In genomic region chr12:54285150-54286041, GRCh38 we compare ENCODE assay signal across 10 cellular contexts. TPM values are rescaled to one million over a fixed set of nuclear protein-coding genes. Genes with fewer than 3 reads are reported as not detected.
DNase-seq lines count a peak whose midpoint lies in the region; TF ChIP-seq lines count a peak whose summit lies in the region.
"Had no signal": no experiment of that assay in that cellular context is flagged by ENCODE, and none has a peak within 500 bp of the region (broad histone marks: within the 10 kb centered on the region; RNA-seq: fewer than 3 reads in every experiment).

No MANE protein-coding gene starts in this region.

- DNase-seq in T-helper 1 cell (no peak), PC-9 (no peak), esophagus muscularis mucosa (ENCODE audit: extremely low spot score) (no peak), smooth muscle cell (lab: John Stamatoyannopoulos, UW; ENCODE audit: unreplicated experiment) (no peak), NCI-H1417 (lab: John Stamatoyannopoulos, UW) (no peak), DMS114 treated with DMSO at 0.1 percent for 48 hours (lab: John Stamatoyannopoulos, UW; ENCODE audit: unreplicated experiment) (no peak), EL (no peak)
- DNase-seq: stimulated activated CD4-positive, alpha-beta T cell treated with anti-CD3 and anti-CD28 coated beads, Interleukin-12 subunit alpha, Interleukin-12 subunit beta, amount 100 ng/mL, for 4 hours had no signal

- no peak for TF ChIP-seq POLR2A in esophagus muscularis mucosa (IDR thresholded peaks at IDR 0.05; ENCODE audit: low read depth)

- H3K4me3 ChIP-seq in PC-9 (peak overlapping the region; percentile 10; the same call in 1 of the 2 replicates), esophagus muscularis mucosa (no peak overlapping the region), smooth muscle cell (peak overlapping the region; percentile 19)

- no peaks in the 10 kb centered on the region for H3K9me2 ChIP-seq in PC-9 (ENCODE audit: insufficient read depth)

- peaks cover 51% of the 10 kb centered on the region for H3K4me1 Mint-ChIP-seq in T-helper 1 cell treated with Interleukin-12 subunit alpha and Interleukin-12 subunit beta and Interleukin-4 antibody, amounts not matched to agents 30 μg/mL and 1 μg/mL, for 36 hours (ENCODE audit: low read depth)

- H3K4me2 ChIP-seq in PC-9 (peak overlapping the region; percentile 41), smooth muscle cell (peak overlapping the region; percentile 40)

- no peaks in the 10 kb centered on the region for H3K27me3 Mint-ChIP-seq in T-helper 1 cell treated with Interleukin-12 subunit alpha and Interleukin-12 subunit beta and Interleukin-4 antibody, amounts not matched to agents 30 μg/mL and 1 μg/mL, for 36 hours (ENCODE audit: low read depth)

- peaks cover 48% of the 10 kb centered on the region for H3K79me2 ChIP-seq in PC-9 (ENCODE audit: low read depth)
- peaks cover 38% of the 10 kb centered on the region for H3K79me2 ChIP-seq in smooth muscle cell (ENCODE audit: low read depth)

- POLR2A ChIA-PET in PC-9 (lab: Charles Lee; ENCODE audit: unreplicated experiment) = no interaction called here

- no peak overlapping the region for H3K9ac ChIP-seq in smooth muscle cell (ENCODE audit: low read depth)

- H3K27me3 ChIP-seq in PC-9 (ENCODE audit: insufficient read depth, low read depth) = no peaks in the 10 kb centered on the region
- no peaks in the 10 kb centered on the region for H3K27me3 ChIP-seq in esophagus muscularis mucosa
- H3K27me3 ChIP-seq in smooth muscle cell (ENCODE audit: low read depth) = no peaks in the 10 kb centered on the region

- TF ChIP-seq CTCF in PC-9 (conservative IDR thresholded peaks at IDR 0.05) = peak; percentile 65
- TF ChIP-seq CTCF in esophagus muscularis mucosa (IDR thresholded peaks at IDR 0.05) = peak in 2 of 3 experiments; percentile 6 to 21
- TF ChIP-seq CTCF in smooth muscle cell (IDR thresholded peaks at IDR 0.05; ENCODE audit: borderline replicate concordance, insufficient read depth, poor library complexity, severe bottlenecking) = peak; percentile 30

- H3K9me3 ChIP-seq in PC-9 (ENCODE audit: insufficient read depth, low read depth) = no peaks in the 10 kb centered on the region
- no peaks in the 10 kb centered on the region for H3K9me3 ChIP-seq in esophagus muscularis mucosa
- H3K9me3 ChIP-seq in smooth muscle cell (replicated peaks; ENCODE audit: low read depth) = no peaks in the 10 kb centered on the region

- CTCF ChIA-PET in PC-9 (lab: Charles Lee) = interaction anchor here (1.5 kb wide), 1 partner anchor 39 kb away, joined by 5 read pairs; no protein-coding TSS in a partner anchor

- peak overlapping the region; percentile 20 for H3K27ac Mint-ChIP-seq in T-helper 1 cell treated with Interleukin-12 subunit alpha and Interleukin-12 subunit beta and Interleukin-4 antibody, amounts not matched to agents 30 μg/mL and 1 μg/mL, for 36 hours

- peaks cover 34% of the 10 kb centered on the region for H3K4me1 ChIP-seq in PC-9 (replicated peaks; ENCODE audit: insufficient read depth)
- peaks cover 50 to 58% (median 57%) of the 10 kb centered on the region in 4 donors for H3K4me1 ChIP-seq in esophagus muscularis mucosa
- peaks cover 23% of the 10 kb centered on the region for H3K4me1 ChIP-seq in smooth muscle cell (ENCODE audit: low read depth)

- H3K36me3 ChIP-seq in PC-9 (ENCODE audit: low read depth) (peaks cover 65% of the 10 kb centered on the region), esophagus muscularis mucosa (peaks cover 46 to 79% (median 72%) of the 10 kb centered on the region in 4 donors), smooth muscle cell (ENCODE audit: low read depth) (peaks cover 21% of the 10 kb centered on the region)

- H3K9me3 Mint-ChIP-seq in T-helper 1 cell treated with Interleukin-12 subunit alpha and Interleukin-12 subunit beta and Interleukin-4 antibody, amounts not matched to agents 30 μg/mL and 1 μg/mL, for 36 hours = no peaks in the 10 kb centered on the region

- H2AFZ ChIP-seq in PC-9 = no peak overlapping the region
- H2AFZ ChIP-seq in smooth muscle cell (ENCODE audit: low read depth) = no peak overlapping the region

- intact Hi-C loops in PC-9 (cut with micrococcal nuclease; ENCODE audit: unreplicated experiment) (no loop called here), esophagus muscularis mucosa (cut with DNase I) (loop anchor here (5.0 kb wide), 1 partner anchor 37 kb away; no protein-coding TSS in a partner anchor)

- H3K36me3 Mint-ChIP-seq in T-helper 1 cell treated with Interleukin-12 subunit alpha and Interleukin-12 subunit beta and Interleukin-4 antibody, amounts not matched to agents 30 μg/mL and 1 μg/mL, for 36 hours (ENCODE audit: low read depth) = peaks cover 27% of the 10 kb centered on the region

- peak overlapping the region; percentile 56 for H3K4me3 Mint-ChIP-seq in T-helper 1 cell treated with Interleukin-12 subunit alpha and Interleukin-12 subunit beta and Interleukin-4 antibody, amounts not matched to agents 30 μg/mL and 1 μg/mL, for 36 hours

- peaks cover 96% of the 10 kb centered on the region for H3F3A ChIP-seq in PC-9 (ENCODE audit: insufficient read depth, low read depth)
- H3F3A ChIP-seq in smooth muscle cell (ENCODE audit: low read depth) = peaks cover 63% of the 10 kb centered on the region

- H3K27ac ChIP-seq in PC-9 (peak overlapping the region; percentile 36), esophagus muscularis mucosa (replicated peaks in 1 of 4) (peak overlapping the region in 1 of 4 donors; percentile 30), smooth muscle cell (ENCODE audit: low read depth) (peak overlapping the region; percentile 34)

- WGBS in esophagus muscularis mucosa = 55% methylated on average over 5 of the region's 5 CpGs
- WGBS in smooth muscle cell (ENCODE audit: low lambda C conversion rate) = 88% methylated on average over 5 of the region's 5 CpGs

- no peak for TF ChIP-seq EP300 in esophagus muscularis mucosa (IDR thresholded peaks at IDR 0.05)

- H4K20me1 ChIP-seq in PC-9 (ENCODE audit: insufficient read depth) (peaks cover 67% of the 10 kb centered on the region), smooth muscle cell (ENCODE audit: low read depth) (peaks cover 80% of the 10 kb centered on the region)

- BruUV-seq in PC-9 (replicated peaks; lab: Mats Ljungman, UMichigan) = no TSS peak

RNA-seq across cellular contexts. Expression of gene HNRNPA1, which starts 4.9 kb away (rescaled TPM):
- total RNA-seq in PC-9 (2021) (1,116 and 1,137 TPM in 2 replicates), esophagus muscularis mucosa (100 to 1,000 TPM; 216 to 368 (median 270) TPM), smooth muscle cell (378 and 483 TPM in 2 replicates)
- 440 and 451 TPM in 2 replicates for polyA plus RNA-seq in smooth muscle cell

RNA-seq across cellular contexts. Expression of gene CBX5, which starts 5.5 kb away (rescaled TPM):
- 108 and 154 TPM in 2 replicates for total RNA-seq in PC-9 (2021)
- total RNA-seq in esophagus muscularis mucosa = 10 to 100 TPM; 29.0 to 45.3 (median 37.3) TPM
- 58.9 and 67.4 TPM in 2 replicates for total RNA-seq in smooth muscle cell
- 25.0 and 26.1 TPM in 2 replicates for polyA plus RNA-seq in smooth muscle cell

RNA-seq across cellular contexts. Expression of gene NFE2, which starts 15.4 kb away (rescaled TPM):
- 1.5 and 1.7 TPM in 2 replicates for total RNA-seq in PC-9 (2021)
- 1 to 10 TPM in 1 of 4 donors, under 1 TPM in 2, not detected in 1; 0.32 to 3.8 (median 0.42) TPM for total RNA-seq in esophagus muscularis mucosa
- total RNA-seq in smooth muscle cell = 0.13 TPM in 1 of 2 replicates, not detected in the other
- 0.24 and 1.9 TPM in 2 replicates for polyA plus RNA-seq in smooth muscle cell
- total RNA-seq: T-helper 2 cell treated with Interferon-gamma antibody and Interleukin-4, amounts not matched to agents 100 ng/mL and 5 ng/mL, for 36 hours had no signal

RNA-seq across cellular contexts. Expression of gene COPZ1, which starts 39.5 kb away (rescaled TPM):
- total RNA-seq in PC-9 (2021) (232 and 265 TPM in 2 replicates), esophagus muscularis mucosa (10 to 100 TPM; 41.1 to 61.9 (median 48.5) TPM), smooth muscle cell (147 and 163 TPM in 2 replicates)
- polyA plus RNA-seq in smooth muscle cell = 214 and 219 TPM in 2 replicates

Comparison
In these comparisons a context has a peak if more than half of its experiments do, and no peak if none do; other contexts are left out.
1. H3K4me3 ChIP-seq: peak in PC-9 (single experiment) and smooth muscle cell (single experiment); none in esophagus muscularis mucosa (0 of 4).
2. CTCF ChIP-seq: peak in every context shown above with its lines; median percentile 65 in PC-9; 30 in smooth muscle cell; 14 in esophagus muscularis mucosa.